ENCODE assay signal across 7 cellular contexts in genomic region chr16:30924797-30925645, GRCh38. TPM values are rescaled to one million over a fixed set of nuclear protein-coding genes. Genes with fewer than 3 reads are reported as not detected.
DNase-seq lines count a peak whose midpoint lies in the region; TF ChIP-seq lines count a peak whose summit lies in the region.
"Had no signal": no experiment of that assay in that cellular context is flagged by ENCODE, and none has a peak within 500 bp of the region (broad histone marks: within the 10 kb centered on the region; RNA-seq: fewer than 3 reads in every experiment).

No MANE protein-coding gene starts in this region.

- peaks cover 0 to 5% (median 0%) of the 10 kb centered on the region in 3 donors for H3K36me3 ChIP-seq in Peyer's patch
- peaks cover 7% of the 10 kb centered on the region for H3K36me3 ChIP-seq in iPS-18a (ENCODE audit: control insufficient read depth, low read depth, low read length)

- H3K9me3 ChIP-seq in Peyer's patch (no peaks in the 10 kb centered on the region), iPS-18a (ENCODE audit: control insufficient read depth, low read depth, low read length) (no peaks in the 10 kb centered on the region)

- DNase-seq in AG09309 (ENCODE audit: low read depth) (no peak), Peyer's patch (no peak), activated gamma-delta T cell treated with Interleukin-2 at 50 U/mL for 16 hours (no peak), T-helper 9 cell (no peak), kidney tubule cell (ENCODE audit: low spot score) (no peak)
- DNase-seq: NCI-H2081 treated with DMSO at 0.1 percent for 48 hours had no signal

- no peak for TF ChIP-seq POLR2A in Peyer's patch (IDR thresholded peaks at IDR 0.05)

- no peak for TF ChIP-seq CTCF in AG09309 (IDR thresholded peaks at IDR 0.05; ENCODE audit: control insufficient read depth, insufficient read depth, low read depth, low read length, missing control alignments)
- no peak for TF ChIP-seq CTCF in Peyer's patch (IDR thresholded peaks at IDR 0.05)

- H3K27ac ChIP-seq in Peyer's patch (peak overlapping the region; percentile 63 to 95 (median 92)), iPS-18a (ENCODE audit: low read length) (peak overlapping the region; percentile 7)

- H3K4me3 ChIP-seq in AG09309 (ENCODE audit: control insufficient read depth, low read depth, low read length) (peak overlapping the region; percentile 89), Peyer's patch (peak overlapping the region; percentile 53 to 93 (median 79)), iPS-18a (ENCODE audit: low read length) (peak overlapping the region; percentile 63)

- H3K27me3 ChIP-seq in Peyer's patch (no peaks in the 10 kb centered on the region), iPS-18a (ENCODE audit: control insufficient read depth, insufficient read depth, low read length) (no peaks in the 10 kb centered on the region)

- H3K9ac ChIP-seq in iPS-18a (ENCODE audit: low read length): peak overlapping the region; percentile 64

- H3K4me1 ChIP-seq in Peyer's patch: peaks cover 0 to 31% (median 5%) of the 10 kb centered on the region in 4 donors
- H3K4me1 ChIP-seq in iPS-18a (ENCODE audit: control insufficient read depth, low read depth, low read length): no peaks in the 10 kb centered on the region

RNA-seq across cellular contexts. Expression of gene FBXL19, which starts 1.6 kb away (rescaled TPM):
- 10 to 100 TPM; 25.0 to 51.2 (median 47.9) TPM for total RNA-seq in Peyer's patch

RNA-seq across cellular contexts. Expression of gene ORAI3, which starts 23.8 kb away (rescaled TPM):
- 10 to 100 TPM; 10.7 to 25.0 (median 20.3) TPM for total RNA-seq in Peyer's patch

RNA-seq across cellular contexts. Expression of gene CTF1, which starts 28.6 kb away (rescaled TPM):
- 1 to 10 TPM in 1 of 4 donors, not detected in 3; 1.2 TPM for total RNA-seq in Peyer's patch

RNA-seq across cellular contexts. Expression of gene BCL7C, which starts 31.1 kb away (rescaled TPM):
- 10 to 100 TPM; 12.1 to 23.9 (median 17.8) TPM for total RNA-seq in Peyer's patch

RNA-seq across cellular contexts. Expression of gene SETD1A, which starts 32.5 kb away (rescaled TPM):
- total RNA-seq in Peyer's patch: 10 to 100 TPM in 3 of 4 donors, 1 to 10 TPM in 1; 10.0 to 22.0 (median 16.5) TPM
